In genomic region chr7:112162161-112163020, GRCh38 we compare ENCODE assay signal across 1 cellular context.
TF ChIP-seq lines count a peak whose summit lies in the region.

No MANE protein-coding gene starts in this region.

TF ChIP-seq in HepG2, 621 proteins besides CTCF, POLR2A, EP300 and RAD21 (continued from another document and continues in another):
- TF ChIP-seq, protein P1, sequence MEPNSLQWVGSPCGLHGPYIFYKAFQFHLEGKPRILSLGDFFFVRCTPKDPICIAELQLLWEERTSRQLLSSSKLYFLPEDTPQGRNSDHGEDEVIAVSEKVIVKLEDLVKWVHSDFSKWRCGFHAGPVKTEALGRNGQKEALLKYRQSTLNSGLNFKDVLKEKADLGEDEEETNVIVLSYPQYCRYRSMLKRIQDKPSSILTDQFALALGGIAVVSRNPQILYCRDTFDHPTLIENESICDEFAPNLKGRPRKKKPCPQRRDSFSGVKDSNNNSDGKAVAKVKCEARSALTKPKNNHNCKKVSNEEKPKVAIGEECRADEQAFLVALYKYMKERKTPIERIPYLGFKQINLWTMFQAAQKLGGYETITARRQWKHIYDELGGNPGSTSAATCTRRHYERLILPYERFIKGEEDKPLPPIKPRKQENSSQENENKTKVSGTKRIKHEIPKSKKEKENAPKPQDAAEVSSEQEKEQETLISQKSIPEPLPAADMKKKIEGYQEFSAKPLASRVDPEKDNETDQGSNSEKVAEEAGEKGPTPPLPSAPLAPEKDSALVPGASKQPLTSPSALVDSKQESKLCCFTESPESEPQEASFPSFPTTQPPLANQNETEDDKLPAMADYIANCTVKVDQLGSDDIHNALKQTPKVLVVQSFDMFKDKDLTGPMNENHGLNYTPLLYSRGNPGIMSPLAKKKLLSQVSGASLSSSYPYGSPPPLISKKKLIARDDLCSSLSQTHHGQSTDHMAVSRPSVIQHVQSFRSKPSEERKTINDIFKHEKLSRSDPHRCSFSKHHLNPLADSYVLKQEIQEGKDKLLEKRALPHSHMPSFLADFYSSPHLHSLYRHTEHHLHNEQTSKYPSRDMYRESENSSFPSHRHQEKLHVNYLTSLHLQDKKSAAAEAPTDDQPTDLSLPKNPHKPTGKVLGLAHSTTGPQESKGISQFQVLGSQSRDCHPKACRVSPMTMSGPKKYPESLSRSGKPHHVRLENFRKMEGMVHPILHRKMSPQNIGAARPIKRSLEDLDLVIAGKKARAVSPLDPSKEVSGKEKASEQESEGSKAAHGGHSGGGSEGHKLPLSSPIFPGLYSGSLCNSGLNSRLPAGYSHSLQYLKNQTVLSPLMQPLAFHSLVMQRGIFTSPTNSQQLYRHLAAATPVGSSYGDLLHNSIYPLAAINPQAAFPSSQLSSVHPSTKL (CRISPR knock-in tag; IDR thresholded peaks at IDR 0.05) = peak; percentile 77
- TF ChIP-seq GABPA (IDR thresholded peaks at IDR 0.05; ENCODE audit: low read depth, low read length) (no peak), GABPA (CRISPR knock-in tag; IDR thresholded peaks at IDR 0.05; ENCODE audit: low read depth) (0 out of 2 replicates have a peak, but pooled peaks have one; percentile 18), TBX3 (IDR thresholded peaks at IDR 0.05; ENCODE audit: borderline replicate concordance) (no peak), KMT2B (CRISPR knock-in tag; IDR thresholded peaks at IDR 0.05) (0 out of 2 replicates have a peak, but pooled peaks have one; percentile 16), ZBTB7B (CRISPR knock-in tag; IDR thresholded peaks at IDR 0.05) (0 out of 2 replicates have a peak, but pooled peaks have one; percentile 44), ERF (CRISPR knock-in tag; IDR thresholded peaks at IDR 0.05) (peak; percentile 67; the same call in 1 of the 2 replicates), KIAA2018 (CRISPR knock-in tag; IDR thresholded peaks at IDR 0.05; ENCODE audit: borderline replicate concordance) (no peak), ZNF619 (CRISPR knock-in tag; IDR thresholded peaks at IDR 0.05) (no peak), ZNF281 (CRISPR knock-in tag; IDR thresholded peaks at IDR 0.05; ENCODE audit: borderline replicate concordance) (peak; percentile 82), ZNF441 (CRISPR knock-in tag; IDR thresholded peaks at IDR 0.05; ENCODE audit: borderline replicate concordance) (no peak), GPBP1L1 (CRISPR knock-in tag; IDR thresholded peaks at IDR 0.05) (no peak), ZBTB26 (CRISPR knock-in tag; IDR thresholded peaks at IDR 0.05; ENCODE audit: borderline replicate concordance) (0 out of 2 replicates have a peak, but pooled peaks have one; percentile 43), RFX1 (IDR thresholded peaks at IDR 0.05) (peak; percentile 14; the same call in 1 of the 2 replicates), TARDBP (CRISPR knock-in tag; IDR thresholded peaks at IDR 0.05) (peak; percentile 59; the same call in 1 of the 2 replicates), ZNF644 (CRISPR knock-in tag; IDR thresholded peaks at IDR 0.05; ENCODE audit: low read depth) (peak; percentile 30; the same call in 1 of the 2 replicates), SETDB1 (CRISPR knock-in tag; IDR thresholded peaks at IDR 0.05; ENCODE audit: borderline replicate concordance) (no peak), XRCC5 (optimal IDR thresholded peaks at IDR 0.05; ENCODE audit: low read length) (peak; percentile 77), SOX5 (CRISPR knock-in tag; IDR thresholded peaks at IDR 0.05; ENCODE audit: borderline replicate concordance) (peak; percentile 52; the same call in 1 of the 2 replicates), ETV5 (CRISPR knock-in tag; IDR thresholded peaks at IDR 0.05; ENCODE audit: borderline replicate concordance) (peak; percentile 45; the same call in 1 of the 2 replicates), THAP11 (CRISPR knock-in tag; IDR thresholded peaks at IDR 0.05) (peak; percentile 34; the same call in 1 of the 2 replicates), RFXAP (CRISPR knock-in tag; IDR thresholded peaks at IDR 0.05; ENCODE audit: borderline replicate concordance) (peak; percentile 37; the same call in 1 of the 2 replicates), RXRA (CRISPR knock-in tag; IDR thresholded peaks at IDR 0.05) (peak; percentile 89; the same call in 1 of the 2 replicates), ZNF784 (CRISPR knock-in tag; IDR thresholded peaks at IDR 0.05; ENCODE audit: borderline replicate concordance) (no peak), MAZ (IDR thresholded peaks at IDR 0.05; ENCODE audit: borderline replicate concordance, low read depth, low read length) (no peak), MAZ (CRISPR knock-in tag; IDR thresholded peaks at IDR 0.05; ENCODE audit: low read depth) (no peak), GATAD2A (CRISPR knock-in tag; IDR thresholded peaks at IDR 0.05) (peak; percentile 52), ZNF3 (CRISPR knock-in tag; IDR thresholded peaks at IDR 0.05) (no peak), SOX6 (IDR thresholded peaks at IDR 0.05) (no peak), SOX6 (CRISPR knock-in tag; IDR thresholded peaks at IDR 0.05) (peak; percentile 61), ASH2L (IDR thresholded peaks at IDR 0.05; ENCODE audit: insufficient read length, low read depth, low read length) (peak; percentile 68), MXI1 (IDR thresholded peaks at IDR 0.05; ENCODE audit: borderline replicate concordance, low read depth, low read length) (peak; percentile 33; the same call in 1 of the 3 replicates), NR2F1 (CRISPR knock-in tag; IDR thresholded peaks at IDR 0.05) (peak in 1 of 2 experiments; percentile 51; a peak in 1 of 4 replicates), GTF3A (CRISPR knock-in tag; conservative IDR thresholded peaks at IDR 0.05) (no peak), FOSL2 (CRISPR knock-in tag; IDR thresholded peaks at IDR 0.05) (peak; percentile 91)
- TF ChIP-seq, protein P2, sequence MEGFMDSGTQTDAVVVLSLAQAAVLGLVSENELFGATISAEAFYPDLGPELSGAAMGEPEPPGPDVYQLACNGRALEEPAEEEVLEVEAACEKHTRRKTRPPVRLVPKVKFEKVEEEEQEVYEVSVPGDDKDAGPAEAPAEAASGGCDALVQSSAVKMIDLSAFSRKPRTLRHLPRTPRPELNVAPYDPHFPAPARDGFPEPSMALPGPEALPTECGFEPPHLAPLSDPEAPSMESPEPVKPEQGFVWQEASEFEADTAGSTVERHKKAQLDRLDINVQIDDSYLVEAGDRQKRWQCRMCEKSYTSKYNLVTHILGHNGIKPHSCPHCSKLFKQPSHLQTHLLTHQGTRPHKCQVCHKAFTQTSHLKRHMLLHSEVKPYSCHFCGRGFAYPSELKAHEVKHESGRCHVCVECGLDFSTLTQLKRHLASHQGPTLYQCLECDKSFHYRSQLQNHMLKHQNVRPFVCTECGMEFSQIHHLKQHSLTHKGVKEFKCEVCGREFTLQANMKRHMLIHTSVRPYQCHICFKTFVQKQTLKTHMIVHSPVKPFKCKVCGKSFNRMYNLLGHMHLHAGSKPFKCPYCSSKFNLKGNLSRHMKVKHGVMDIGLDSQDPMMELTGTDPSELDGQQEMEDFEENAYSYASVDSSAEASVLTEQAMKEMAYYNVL (CRISPR knock-in tag; IDR thresholded peaks at IDR 0.05; ENCODE audit: borderline replicate concordance) = peak; percentile 71; the same call in 1 of the 2 replicates
